25 cellular contexts compared by ENCODE assay signal in the genomic region with DNA sequence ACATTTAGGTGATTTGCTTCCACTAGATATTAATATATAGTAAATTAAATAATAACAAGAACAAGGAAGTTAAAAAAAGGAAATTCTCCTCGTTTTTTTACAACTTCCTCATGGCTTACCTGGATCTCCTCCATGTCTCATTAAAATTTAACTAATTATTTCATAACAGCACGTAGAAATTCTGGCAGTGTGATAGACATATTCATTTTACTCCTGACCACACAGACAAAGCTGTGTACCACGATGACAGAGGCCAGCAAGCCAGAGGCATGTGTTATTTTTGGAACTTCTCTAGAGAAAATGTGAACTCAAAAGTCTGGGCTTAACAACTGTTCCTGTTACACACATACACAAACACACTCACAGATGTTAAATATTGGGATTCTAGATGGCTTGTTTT.
DNase-seq lines count a peak whose midpoint lies in the region; ATAC-seq, FAIRE-seq and TF ChIP-seq lines count a peak whose summit lies in the region.
"Had no signal": no experiment of that assay in that cellular context is flagged by ENCODE, and none has a peak within 500 bp of the region (broad histone marks: within the 10 kb centered on the region; RNA-seq: fewer than 3 reads in every experiment).

No MANE protein-coding gene starts in this region.

- FAIRE-seq in colon (lab: Jason Lieb, UNC): peak; percentile 53
- no peak for FAIRE-seq in pancreas (lab: Jason Lieb, UNC)
- no peak for FAIRE-seq in D721Med (lab: Jason Lieb, UNC)

- TF ChIP-seq CTCF in pancreas (IDR thresholded peaks at IDR 0.05): no peak
- no peak for TF ChIP-seq CTCF in D721Med (IDR thresholded peaks at IDR 0.05; ENCODE audit: insufficient read depth, missing control alignments)

- no peaks in the 10 kb centered on the region for H3K9me3 ChIP-seq in pancreas
- H3K9me3 ChIP-seq: heart right ventricle, SJSA1, transverse colon had no signal

- intact Hi-C loops in pancreas (cut with DNase I): no loop called here

- H3K36me3 ChIP-seq in pancreas: no peaks in the 10 kb centered on the region
- H3K36me3 ChIP-seq: heart right ventricle, SJSA1, transverse colon had no signal

- no peak overlapping the region for H3K4me3 ChIP-seq in pancreas
- H3K4me3 ChIP-seq: heart right ventricle, SJSA1, transverse colon had no signal

- DNase-seq in pancreas (no peak), superior temporal gyrus (ENCODE audit: extremely low spot score) (no peak), NCI-H2029 (lab: John Stamatoyannopoulos, UW) (no peak), D721Med (ENCODE audit: insufficient read length, low spot score) (no peak)
- DNase-seq in stimulated activated CD4-positive, alpha-beta T cell treated with anti-CD3 and anti-CD28 coated beads, Interleukin-12 subunit alpha, Interleukin-12 subunit beta, amount 100 ng/mL, for 4 hours: no peak
- DNase-seq: activated naive CD4-positive, alpha-beta T cell treated with anti-CD3 and anti-CD28 coated beads, Interleukin-2, amount 50 U/mL, for 16 hours; activated T-cell treated with anti-CD3 and anti-CD28 coated beads, Interleukin-2, amount 50 U/mL, for 48 hours; anterior cingulate cortex; CD4-positive, alpha-beta T cell; erythroblast; GF-D8; H7; heart right ventricle; naive B cell; NCI-H1105; NK-92 treated with Interleukin-12 subunit alpha and Interleukin-12 subunit beta, amount 100 ng/mL, for 24 hours; occipital lobe; retina; stimulated activated naive CD8-positive, alpha-beta T cell treated with anti-CD3 and anti-CD28 coated beads, Interleukin-15, amount 100 ng/mL, for 72 hours; T-helper 1 cell; transverse colon had no signal

- WGBS in pancreas, 2 donors: 1 to 3% methylated on average over 3 of the region's 3 CpGs

- peak overlapping the region in 1 of 4 donors; percentile 55 for H3K27ac ChIP-seq in pancreas
- H3K27ac ChIP-seq: heart right ventricle, SJSA1, transverse colon had no signal

- ATAC-seq in GM19372 (IDR thresholded peaks at IDR 0.05; ENCODE audit: low read depth, unreplicated experiment): peak; percentile 25
- peak; percentile 18 for ATAC-seq in HG02970 (IDR thresholded peaks at IDR 0.05; ENCODE audit: low FRiP score, unreplicated experiment)
- ATAC-seq in pancreas: peak in 3 of 4 donors; percentile 74 to 78 (median 74)
- ATAC-seq: heart right ventricle; stimulated activated naive CD8-positive, alpha-beta T cell treated with anti-CD3 and anti-CD28 coated beads, Interleukin-15, amount 100 ng/mL, for 72 hours had no signal

- H3K27me3 ChIP-seq in pancreas: no peaks in the 10 kb centered on the region
- H3K27me3 ChIP-seq: transverse colon had no signal

- peaks cover 5 to 19% (median 16%) of the 10 kb centered on the region in 3 donors for H3K4me1 ChIP-seq in pancreas
- H3K4me1 ChIP-seq: SJSA1 had no signal

Comparison
In these comparisons a context has a peak if more than half of its experiments do, and no peak if none do; other contexts are left out.
1. ATAC-seq: peak in every context shown above with its lines; median percentile 74 in pancreas; 25 in GM19372; 18 in HG02970.